2 cellular contexts compared by ENCODE assay signal in the genomic region with DNA sequence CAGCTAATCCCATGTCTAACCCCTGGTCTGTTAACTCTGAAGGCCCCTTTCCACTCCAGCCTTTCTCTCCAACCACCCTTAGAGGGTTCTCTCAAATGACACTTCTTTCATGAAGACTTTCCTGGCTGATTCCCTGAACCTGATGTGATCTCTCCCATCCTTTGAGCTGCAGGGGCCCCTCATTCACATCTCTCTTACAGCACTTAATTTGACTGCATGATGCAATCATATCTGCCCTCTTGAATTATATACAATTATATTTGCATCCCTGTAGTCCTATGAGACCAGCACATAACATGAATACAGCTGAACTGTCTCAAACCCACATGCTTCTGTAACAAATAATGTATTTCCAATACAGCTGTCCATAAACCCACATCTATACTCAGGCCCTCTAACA.
TF ChIP-seq lines count a peak whose summit lies in the region.

No MANE protein-coding gene starts in this region.

TF ChIP-seq in GM23338, 12 proteins besides CTCF, POLR2A, EP300 and RAD21 (continued from another document):
- no peak for TF ChIP-seq POLR2AphosphoS5 (IDR thresholded peaks at IDR 0.05; ENCODE audit: low read depth)
- TF ChIP-seq, protein P1, sequence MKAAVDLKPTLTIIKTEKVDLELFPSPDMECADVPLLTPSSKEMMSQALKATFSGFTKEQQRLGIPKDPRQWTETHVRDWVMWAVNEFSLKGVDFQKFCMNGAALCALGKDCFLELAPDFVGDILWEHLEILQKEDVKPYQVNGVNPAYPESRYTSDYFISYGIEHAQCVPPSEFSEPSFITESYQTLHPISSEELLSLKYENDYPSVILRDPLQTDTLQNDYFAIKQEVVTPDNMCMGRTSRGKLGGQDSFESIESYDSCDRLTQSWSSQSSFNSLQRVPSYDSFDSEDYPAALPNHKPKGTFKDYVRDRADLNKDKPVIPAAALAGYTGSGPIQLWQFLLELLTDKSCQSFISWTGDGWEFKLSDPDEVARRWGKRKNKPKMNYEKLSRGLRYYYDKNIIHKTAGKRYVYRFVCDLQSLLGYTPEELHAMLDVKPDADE (IDR thresholded peaks at IDR 0.05) = no peak
- TF ChIP-seq, protein P2, sequence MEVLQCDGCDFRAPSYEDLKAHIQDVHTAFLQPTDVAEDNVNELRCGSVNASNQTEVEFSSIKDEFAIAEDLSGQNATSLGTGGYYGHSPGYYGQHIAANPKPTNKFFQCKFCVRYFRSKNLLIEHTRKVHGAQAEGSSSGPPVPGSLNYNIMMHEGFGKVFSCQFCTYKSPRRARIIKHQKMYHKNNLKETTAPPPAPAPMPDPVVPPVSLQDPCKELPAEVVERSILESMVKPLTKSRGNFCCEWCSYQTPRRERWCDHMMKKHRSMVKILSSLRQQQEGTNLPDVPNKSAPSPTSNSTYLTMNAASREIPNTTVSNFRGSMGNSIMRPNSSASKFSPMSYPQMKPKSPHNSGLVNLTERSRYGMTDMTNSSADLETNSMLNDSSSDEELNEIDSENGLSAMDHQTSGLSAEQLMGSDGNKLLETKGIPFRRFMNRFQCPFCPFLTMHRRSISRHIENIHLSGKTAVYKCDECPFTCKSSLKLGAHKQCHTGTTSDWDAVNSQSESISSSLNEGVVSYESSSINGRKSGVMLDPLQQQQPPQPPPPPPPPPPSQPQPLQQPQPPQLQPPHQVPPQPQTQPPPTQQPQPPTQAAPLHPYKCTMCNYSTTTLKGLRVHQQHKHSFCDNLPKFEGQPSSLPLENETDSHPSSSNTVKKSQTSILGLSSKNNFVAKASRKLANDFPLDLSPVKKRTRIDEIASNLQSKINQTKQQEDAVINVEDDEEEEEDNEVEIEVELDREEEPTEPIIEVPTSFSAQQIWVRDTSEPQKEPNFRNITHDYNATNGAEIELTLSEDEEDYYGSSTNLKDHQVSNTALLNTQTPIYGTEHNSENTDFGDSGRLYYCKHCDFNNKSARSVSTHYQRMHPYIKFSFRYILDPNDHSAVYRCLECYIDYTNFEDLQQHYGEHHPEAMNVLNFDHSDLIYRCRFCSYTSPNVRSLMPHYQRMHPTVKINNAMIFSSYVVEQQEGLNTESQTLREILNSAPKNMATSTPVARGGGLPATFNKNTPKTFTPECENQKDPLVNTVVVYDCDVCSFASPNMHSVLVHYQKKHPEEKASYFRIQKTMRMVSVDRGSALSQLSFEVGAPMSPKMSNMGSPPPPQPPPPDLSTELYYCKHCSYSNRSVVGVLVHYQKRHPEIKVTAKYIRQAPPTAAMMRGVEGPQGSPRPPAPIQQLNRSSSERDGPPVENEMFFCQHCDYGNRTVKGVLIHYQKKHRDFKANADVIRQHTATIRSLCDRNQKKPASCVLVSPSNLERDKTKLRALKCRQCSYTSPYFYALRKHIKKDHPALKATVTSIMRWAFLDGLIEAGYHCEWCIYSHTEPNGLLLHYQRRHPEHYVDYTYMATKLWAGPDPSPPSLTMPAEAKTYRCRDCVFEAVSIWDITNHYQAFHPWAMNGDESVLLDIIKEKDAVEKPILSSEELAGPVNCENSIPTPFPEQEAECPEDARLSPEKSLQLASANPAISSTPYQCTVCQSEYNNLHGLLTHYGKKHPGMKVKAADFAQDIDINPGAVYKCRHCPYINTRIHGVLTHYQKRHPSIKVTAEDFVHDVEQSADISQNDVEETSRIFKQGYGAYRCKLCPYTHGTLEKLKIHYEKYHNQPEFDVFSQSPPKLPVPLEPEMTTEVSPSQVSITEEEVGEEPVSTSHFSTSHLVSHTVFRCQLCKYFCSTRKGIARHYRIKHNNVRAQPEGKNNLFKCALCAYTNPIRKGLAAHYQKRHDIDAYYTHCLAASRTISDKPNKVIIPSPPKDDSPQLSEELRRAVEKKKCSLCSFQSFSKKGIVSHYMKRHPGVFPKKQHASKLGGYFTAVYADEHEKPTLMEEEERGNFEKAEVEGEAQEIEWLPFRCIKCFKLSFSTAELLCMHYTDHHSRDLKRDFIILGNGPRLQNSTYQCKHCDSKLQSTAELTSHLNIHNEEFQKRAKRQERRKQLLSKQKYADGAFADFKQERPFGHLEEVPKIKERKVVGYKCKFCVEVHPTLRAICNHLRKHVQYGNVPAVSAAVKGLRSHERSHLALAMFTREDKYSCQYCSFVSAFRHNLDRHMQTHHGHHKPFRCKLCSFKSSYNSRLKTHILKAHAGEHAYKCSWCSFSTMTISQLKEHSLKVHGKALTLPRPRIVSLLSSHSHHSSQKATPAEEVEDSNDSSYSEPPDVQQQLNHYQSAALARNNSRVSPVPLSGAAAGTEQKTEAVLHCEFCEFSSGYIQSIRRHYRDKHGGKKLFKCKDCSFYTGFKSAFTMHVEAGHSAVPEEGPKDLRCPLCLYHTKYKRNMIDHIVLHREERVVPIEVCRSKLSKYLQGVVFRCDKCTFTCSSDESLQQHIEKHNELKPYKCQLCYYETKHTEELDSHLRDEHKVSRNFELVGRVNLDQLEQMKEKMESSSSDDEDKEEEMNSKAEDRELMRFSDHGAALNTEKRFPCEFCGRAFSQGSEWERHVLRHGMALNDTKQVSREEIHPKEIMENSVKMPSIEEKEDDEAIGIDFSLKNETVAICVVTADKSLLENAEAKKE (CRISPR knock-in tag; IDR thresholded peaks at IDR 0.05) = no peak
- TF ChIP-seq, protein P3, sequence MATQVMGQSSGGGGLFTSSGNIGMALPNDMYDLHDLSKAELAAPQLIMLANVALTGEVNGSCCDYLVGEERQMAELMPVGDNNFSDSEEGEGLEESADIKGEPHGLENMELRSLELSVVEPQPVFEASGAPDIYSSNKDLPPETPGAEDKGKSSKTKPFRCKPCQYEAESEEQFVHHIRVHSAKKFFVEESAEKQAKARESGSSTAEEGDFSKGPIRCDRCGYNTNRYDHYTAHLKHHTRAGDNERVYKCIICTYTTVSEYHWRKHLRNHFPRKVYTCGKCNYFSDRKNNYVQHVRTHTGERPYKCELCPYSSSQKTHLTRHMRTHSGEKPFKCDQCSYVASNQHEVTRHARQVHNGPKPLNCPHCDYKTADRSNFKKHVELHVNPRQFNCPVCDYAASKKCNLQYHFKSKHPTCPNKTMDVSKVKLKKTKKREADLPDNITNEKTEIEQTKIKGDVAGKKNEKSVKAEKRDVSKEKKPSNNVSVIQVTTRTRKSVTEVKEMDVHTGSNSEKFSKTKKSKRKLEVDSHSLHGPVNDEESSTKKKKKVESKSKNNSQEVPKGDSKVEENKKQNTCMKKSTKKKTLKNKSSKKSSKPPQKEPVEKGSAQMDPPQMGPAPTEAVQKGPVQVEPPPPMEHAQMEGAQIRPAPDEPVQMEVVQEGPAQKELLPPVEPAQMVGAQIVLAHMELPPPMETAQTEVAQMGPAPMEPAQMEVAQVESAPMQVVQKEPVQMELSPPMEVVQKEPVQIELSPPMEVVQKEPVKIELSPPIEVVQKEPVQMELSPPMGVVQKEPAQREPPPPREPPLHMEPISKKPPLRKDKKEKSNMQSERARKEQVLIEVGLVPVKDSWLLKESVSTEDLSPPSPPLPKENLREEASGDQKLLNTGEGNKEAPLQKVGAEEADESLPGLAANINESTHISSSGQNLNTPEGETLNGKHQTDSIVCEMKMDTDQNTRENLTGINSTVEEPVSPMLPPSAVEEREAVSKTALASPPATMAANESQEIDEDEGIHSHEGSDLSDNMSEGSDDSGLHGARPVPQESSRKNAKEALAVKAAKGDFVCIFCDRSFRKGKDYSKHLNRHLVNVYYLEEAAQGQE (IDR thresholded peaks at IDR 0.05; ENCODE audit: unreplicated experiment) = no peak
- TF ChIP-seq ZNF331 (CRISPR knock-in tag; IDR thresholded peaks at IDR 0.05; ENCODE audit: low read depth) = no peak
- TF ChIP-seq ZNF114 (CRISPR knock-in tag; IDR thresholded peaks at IDR 0.05) = no peak
- TF ChIP-seq NANOG (IDR thresholded peaks at IDR 0.05; ENCODE audit: borderline replicate concordance) = no peak
- TF ChIP-seq EZH2phosphoT487 (IDR thresholded peaks at IDR 0.05; ENCODE audit: unreplicated experiment) = no peak
- no peak for TF ChIP-seq EZH2 (IDR thresholded peaks at IDR 0.05; ENCODE audit: low read depth, unreplicated experiment)
- no peak for TF ChIP-seq CREB1 (CRISPR knock-in tag; IDR thresholded peaks at IDR 0.05; ENCODE audit: low read depth)

TF ChIP-seq in GM12878, 131 proteins besides CTCF, POLR2A, EP300 and RAD21 (continued from another document):
- TF ChIP-seq GABPA (IDR thresholded peaks at IDR 0.05; ENCODE audit: low read depth) (no peak), CREB1 (IDR thresholded peaks at IDR 0.05; ENCODE audit: low read depth) (no peak), SIN3A (IDR thresholded peaks at IDR 0.05; ENCODE audit: low read depth, low read length) (no peak), HDAC6 (IDR thresholded peaks at IDR 0.05; ENCODE audit: unreplicated experiment) (no peak), YY1 (IDR thresholded peaks at IDR 0.05; ENCODE audit: low read depth, low read length) (no peak), ASH2L (IDR thresholded peaks at IDR 0.05; ENCODE audit: borderline replicate concordance, low read depth) (no peak), ZNF622 (IDR thresholded peaks at IDR 0.05) (no peak)
- TF ChIP-seq, protein P4, sequence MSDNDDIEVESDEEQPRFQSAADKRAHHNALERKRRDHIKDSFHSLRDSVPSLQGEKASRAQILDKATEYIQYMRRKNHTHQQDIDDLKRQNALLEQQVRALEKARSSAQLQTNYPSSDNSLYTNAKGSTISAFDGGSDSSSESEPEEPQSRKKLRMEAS (IDR thresholded peaks at IDR 0.05; ENCODE audit: low read depth, low read length) = no peak
